Comparison of ENCODE assay signal across 8 cellular contexts in genomic region chr20:33561981-33562601, GRCh38.
DNase-seq lines count a peak whose midpoint lies in the region; ATAC-seq, FAIRE-seq and TF ChIP-seq lines count a peak whose summit lies in the region.

No MANE protein-coding gene starts in this region.

- peaks cover 36% of the 10 kb centered on the region for H3K27me3 Mint-ChIP-seq in WTC11 (ENCODE audit: low read depth)

- CTCF ChIA-PET in WTC11 (lab: Charles Lee), result interaction anchor here (1.0 kb wide), 2 partner anchors 15 to 105 kb away, joined by 3 read pairs; no protein-coding TSS in a partner anchor

- peak overlapping the region in 5 of 12 donors; percentile 17 to 39 (median 30) for H3K4me3 ChIP-seq in heart left ventricle

- no peak for FAIRE-seq in D721Med (lab: Jason Lieb, UNC)

- peaks cover 18% of the 10 kb centered on the region for H3K4me1 Mint-ChIP-seq in WTC11

- peak overlapping the region; percentile 33; the same call in 1 of the 2 replicates for H3K27ac Mint-ChIP-seq in WTC11

- TF ChIP-seq POLR2A in heart left ventricle (IDR thresholded peaks at IDR 0.05), result no peak

- peaks cover 0 to 12% (median 0%) of the 10 kb centered on the region in 9 donors for H3K36me3 ChIP-seq in heart left ventricle

- no peak overlapping the region for H3K4me3 Mint-ChIP-seq in WTC11

- peaks cover 4% of the 10 kb centered on the region for H3K36me3 Mint-ChIP-seq in WTC11

- peaks cover 0 to 40% (median 13%) of the 10 kb centered on the region in 12 donors for H3K4me1 ChIP-seq in heart left ventricle

- no peaks in the 10 kb centered on the region for H3K9me3 Mint-ChIP-seq in WTC11

- WGBS in heart left ventricle, 4 donors, result 7 to 11% (median 9%) methylated on average over 4 of the region's 4 CpGs

- no peaks in the 10 kb centered on the region for H3K27me3 ChIP-seq in heart left ventricle

- no peaks in the 10 kb centered on the region for H3K9me3 ChIP-seq in heart left ventricle

- H3K27ac ChIP-seq in heart left ventricle, result peak overlapping the region in 10 of 12 donors; percentile 3 to 62 (median 18)

- DNase-seq in D721Med (ENCODE audit: insufficient read length, low spot score), result peak; percentile 35
- peak; percentile 98 for DNase-seq in NCI-H2029 (lab: John Stamatoyannopoulos, UW)
- no peak for DNase-seq in WTC11 (ENCODE audit: low spot score)
- peak in 4 of 5 donors; percentile 72 to 82 (median 78) for DNase-seq in heart left ventricle
- DNase-seq in retina, result peak; percentile 52
- no peak for DNase-seq in stimulated activated CD4-positive, alpha-beta T cell treated with anti-CD3 and anti-CD28 coated beads, Interleukin-12 subunit alpha, Interleukin-12 subunit beta, amount 100 ng/mL, for 4 hours

- intact Hi-C loops in heart left ventricle (cut with DNase I), result no loop called here

- POLR2A ChIA-PET in WTC11 (lab: Charles Lee), result no interaction called here

- TF ChIP-seq CTCF in D721Med (IDR thresholded peaks at IDR 0.05; ENCODE audit: insufficient read depth, missing control alignments) (no peak), WTC11 (IDR thresholded peaks at IDR 0.05) (no peak), heart left ventricle (IDR thresholded peaks at IDR 0.05) (no peak)

- ATAC-seq in WTC11 (peak; percentile 83), heart left ventricle (peak; percentile 94 to 98 (median 98)), HG02884 (IDR thresholded peaks at IDR 0.05; ENCODE audit: unreplicated experiment) (no peak), GM18858 (IDR thresholded peaks at IDR 0.05; ENCODE audit: unreplicated experiment) (no peak)

TF ChIP-seq in WTC11, 78 proteins besides CTCF, POLR2A, EP300 and RAD21:
- TF ChIP-seq ZNF219 (CRISPR knock-in tag; IDR thresholded peaks at IDR 0.05; ENCODE audit: borderline replicate concordance) (no peak), GABPB1 (CRISPR knock-in tag; IDR thresholded peaks at IDR 0.05) (peak; percentile 27; the same call in 1 of the 2 replicates)

Comparison
In these comparisons a context has a peak if more than half of its experiments do, and no peak if none do; other contexts are left out.
1. DNase-seq: peak in D721Med (single experiment), NCI-H2029 (single experiment), heart left ventricle (4 of 5) and retina (single experiment); none in WTC11 (single experiment) and stimulated activated CD4-positive, alpha-beta T cell treated with anti-CD3 and anti-CD28 coated beads, Interleukin-12 subunit alpha, Interleukin-12 subunit beta, amount 100 ng/mL, for 4 hours (single experiment).
2. ATAC-seq: peak in WTC11 (single experiment) and heart left ventricle (4 of 4); none in HG02884 (single experiment) and GM18858 (single experiment).